Comparison of ENCODE assay signal across 29 cellular contexts in genomic region chr2:166000401-166000800, GRCh38.
"Had no signal": no experiment of that assay in that cellular context is flagged by ENCODE, and none has a peak within 500 bp of the region (broad histone marks: within the 10 kb centered on the region; RNA-seq: fewer than 3 reads in every experiment).

No MANE protein-coding gene starts in this region.

- H3K36me3 Mint-ChIP-seq: immature natural killer cell; memory B cell; naive thymus-derived CD4-positive, alpha-beta T cell; stimulated activated naive B cell treated with anti-CD40 and anti-IgM and Interleukin-4, amounts not matched to agents 10 μg/mL and 1 μg/mL and 100 μg/mL, for 72 hours had no signal

- H3K9me3 Mint-ChIP-seq: endodermal cell; immature natural killer cell; memory B cell; naive thymus-derived CD4-positive, alpha-beta T cell; nephron; stimulated activated naive B cell treated with anti-CD40 and anti-IgM and Interleukin-4, amounts not matched to agents 10 μg/mL and 1 μg/mL and 100 μg/mL, for 72 hours; stimulated activated naive CD8-positive, alpha-beta T cell treated with anti-CD3 and anti-CD28 coated beads, Interleukin-15, Interleukin-2, amounts not matched to agents 100 ng/mL and 50 ng/mL, for 24 hours had no signal

- DNase-seq: cerebellar nuclear complex; cortex of kidney; effector CD4-positive, alpha-beta T cell; endodermal cell; foreskin keratinocyte; glutamatergic neuron; hypothalamus; immature natural killer cell; left ventricle myocardium superior; midbrain; naive thymus-derived CD4-positive, alpha-beta T cell; pancreas; retina; right lobe of liver; small intestine; stimulated activated CD4-positive, alpha-beta T cell treated with anti-CD3 and anti-CD28 coated beads, Interleukin-15, amount 100 ng/mL, for 24 hours; stimulated activated CD4-positive, alpha-beta T cell treated with anti-CD3 and anti-CD28 coated beads, Interleukin-2, amount 100 ng/mL, for 48 hours; stimulated activated naive B cell treated with anti-CD40 and anti-IgM and Interleukin-4, amounts not matched to agents 10 μg/mL and 1 μg/mL and 100 μg/mL, for 72 hours; upper lobe of right lung; uterus had no signal

- H3K9me3 ChIP-seq: esophagus muscularis mucosa, neutrophil, pancreas, right lobe of liver, thoracic aorta, tibial nerve, upper lobe of right lung, uterus had no signal

- H3K4me1 ChIP-seq: esophagus muscularis mucosa, foreskin keratinocyte, pancreas, right lobe of liver, tibial nerve, upper lobe of right lung, uterus had no signal

- H3K27ac Mint-ChIP-seq: endodermal cell; immature natural killer cell; memory B cell; naive thymus-derived CD4-positive, alpha-beta T cell; nephron; stimulated activated naive B cell treated with anti-CD40 and anti-IgM and Interleukin-4, amounts not matched to agents 10 μg/mL and 1 μg/mL and 100 μg/mL, for 72 hours; stimulated activated naive CD8-positive, alpha-beta T cell treated with anti-CD3 and anti-CD28 coated beads, Interleukin-15, Interleukin-2, amounts not matched to agents 100 ng/mL and 50 ng/mL, for 24 hours had no signal

- H3K27me3 ChIP-seq: esophagus muscularis mucosa, neutrophil, pancreas, right lobe of liver, tibial nerve, upper lobe of right lung, uterus had no signal

- H3K4me3 Mint-ChIP-seq: endodermal cell; immature natural killer cell; memory B cell; naive thymus-derived CD4-positive, alpha-beta T cell; nephron; stimulated activated naive B cell treated with anti-CD40 and anti-IgM and Interleukin-4, amounts not matched to agents 10 μg/mL and 1 μg/mL and 100 μg/mL, for 72 hours; stimulated activated naive CD8-positive, alpha-beta T cell treated with anti-CD3 and anti-CD28 coated beads, Interleukin-15, Interleukin-2, amounts not matched to agents 100 ng/mL and 50 ng/mL, for 24 hours had no signal

- H3K4me3 ChIP-seq: esophagus muscularis mucosa, lung, pancreas, right lobe of liver, thoracic aorta, tibial nerve, upper lobe of right lung, uterus had no signal

- H3K36me3 ChIP-seq: esophagus muscularis mucosa, neutrophil, pancreas, right lobe of liver, thoracic aorta, tibial nerve, upper lobe of right lung, uterus had no signal

- H3K4me1 Mint-ChIP-seq: immature natural killer cell; memory B cell; nephron; stimulated activated naive B cell treated with anti-CD40 and anti-IgM and Interleukin-4, amounts not matched to agents 10 μg/mL and 1 μg/mL and 100 μg/mL, for 72 hours had no signal

- H3K27ac ChIP-seq: epithelial cell of prostate, esophagus muscularis mucosa, foreskin keratinocyte, neutrophil, pancreas, right lobe of liver, thoracic aorta, tibial nerve, upper lobe of right lung, uterus had no signal
